In genomic region chr10:27360581-27361172, GRCh38 we compare ENCODE assay signal across 8 cellular contexts.
A peak's percentile ranks its signal among the peaks of the same experiment; 100 is the strongest.
DNase-seq lines count a peak whose midpoint lies in the region; ATAC-seq and TF ChIP-seq lines count a peak whose summit lies in the region.

No MANE protein-coding gene starts in this region.

- H3K27ac ChIP-seq in adrenal gland, result no peak overlapping the region

- ATAC-seq in left ventricle myocardium superior, result peak; percentile 66
- peak; percentile 65 for ATAC-seq in sciatic nerve
- no peak for ATAC-seq in HG02970 (IDR thresholded peaks at IDR 0.05; ENCODE audit: low FRiP score, unreplicated experiment)

- no peaks in the 10 kb centered on the region for H3K36me3 Mint-ChIP-seq in HFFc6 (ENCODE audit: low read depth)

- H3K9me3 Mint-ChIP-seq in HFFc6, result no peaks in the 10 kb centered on the region

- no peak overlapping the region for H3K4me3 Mint-ChIP-seq in HFFc6

- no peaks in the 10 kb centered on the region for H3K4me1 ChIP-seq in adrenal gland (replicated peaks in 1 of 2)

- DNase-seq in HFFc6, result peak; percentile 48
- peak; percentile 51 for DNase-seq in NCI-H1048 (lab: John Stamatoyannopoulos, UW)
- peak; percentile 76 for DNase-seq in T follicular helper cell (ENCODE audit: low read depth)
- DNase-seq in adrenal gland, result peak; percentile 72 to 93 (median 84)
- DNase-seq in left ventricle myocardium superior, result peak; percentile 75
- DNase-seq in sciatic nerve (ENCODE audit: low spot score), result peak; percentile 74

- H3K27ac Mint-ChIP-seq in HFFc6, result no peak overlapping the region

- no peaks in the 10 kb centered on the region for H3K27me3 ChIP-seq in adrenal gland

- intact Hi-C loops in adrenal gland (cut with DNase I), result no loop called here
- intact Hi-C loops in left ventricle myocardium superior (cut with micrococcal nuclease), result no loop called here
- intact Hi-C loops in sciatic nerve (cut with DNase I), result no loop called here

- H3K4me1 Mint-ChIP-seq in HFFc6 (ENCODE audit: low read depth), result no peaks in the 10 kb centered on the region

- peaks cover 11% of the 10 kb centered on the region for H3K27me3 Mint-ChIP-seq in HFFc6 (ENCODE audit: insufficient read depth)

- TF ChIP-seq CTCF in GM12874 (IDR thresholded peaks at IDR 0.05; ENCODE audit: insufficient read depth, low read depth, low read length) (peak; percentile 81), HFFc6 (IDR thresholded peaks at IDR 0.05) (peak; percentile 82), adrenal gland (IDR thresholded peaks at IDR 0.05) (peak; percentile 28 to 82 (median 69))

- no peaks in the 10 kb centered on the region for H3K9me3 ChIP-seq in adrenal gland (replicated peaks in 1 of 3)

- TF ChIP-seq POLR2A in adrenal gland (IDR thresholded peaks at IDR 0.05), result no peak

- WGBS in adrenal gland, 4 donors, result 6 to 9% (median 7%) methylated on average over 3 of the region's 3 CpGs

- H3K36me3 ChIP-seq in adrenal gland (replicated peaks in 1 of 2), result no peaks in the 10 kb centered on the region

- no peak overlapping the region for H3K4me3 ChIP-seq in adrenal gland
